Comparison of ENCODE assay signal across 26 cellular contexts in the genomic region with DNA sequence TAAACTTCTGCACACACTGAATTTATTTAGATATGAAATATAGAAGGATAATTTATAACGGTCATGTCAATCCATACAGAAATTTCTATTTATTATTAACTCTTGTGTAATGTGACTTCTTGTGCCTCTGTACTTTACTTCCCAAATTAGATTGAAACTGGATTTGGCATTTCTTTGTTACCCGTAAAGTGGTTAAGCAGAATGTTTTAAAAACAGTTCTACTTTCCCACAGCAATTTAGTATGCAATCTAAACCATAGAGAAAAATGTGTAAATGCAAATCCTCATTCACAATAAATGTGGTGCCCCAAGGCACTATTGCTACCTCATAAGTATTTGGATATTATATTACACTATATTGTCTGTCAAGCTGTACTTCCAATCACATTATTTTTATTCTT.
"Had no signal": no experiment of that assay in that cellular context is flagged by ENCODE, and none has a peak within 500 bp of the region (broad histone marks: within the 10 kb centered on the region; RNA-seq: fewer than 3 reads in every experiment).

No MANE protein-coding gene starts in this region.

- H3K4me3 Mint-ChIP-seq: memory B cell; naive thymus-derived CD4-positive, alpha-beta T cell; nephron; neural progenitor cell; stimulated activated naive B cell treated with anti-CD40 and anti-IgM and Interleukin-4, amounts not matched to agents 10 μg/mL and 1 μg/mL and 100 μg/mL, for 72 hours; stimulated activated naive CD8-positive, alpha-beta T cell treated with anti-CD3 and anti-CD28 coated beads, Interleukin-15, Interleukin-2, amounts not matched to agents 100 ng/mL and 50 ng/mL, for 24 hours had no signal

- H3K4me3 ChIP-seq: dorsolateral prefrontal cortex, hepatocyte, lung, neural progenitor cell, right atrium auricular region, sigmoid colon, thoracic aorta, tibial nerve, upper lobe of left lung had no signal

- H3K27ac Mint-ChIP-seq: memory B cell; naive thymus-derived CD4-positive, alpha-beta T cell; nephron; neural progenitor cell; progenitor cell of endocrine pancreas; stimulated activated naive B cell treated with anti-CD40 and anti-IgM and Interleukin-4, amounts not matched to agents 10 μg/mL and 1 μg/mL and 100 μg/mL, for 72 hours; stimulated activated naive CD8-positive, alpha-beta T cell treated with anti-CD3 and anti-CD28 coated beads, Interleukin-15, Interleukin-2, amounts not matched to agents 100 ng/mL and 50 ng/mL, for 24 hours had no signal

- H3K4me1 ChIP-seq: neural progenitor cell, parathyroid adenoma, right atrium auricular region, sigmoid colon, tibial nerve, upper lobe of left lung had no signal

- H3K36me3 ChIP-seq: neural progenitor cell, right atrium auricular region, sigmoid colon, thoracic aorta, tibial nerve, upper lobe of left lung had no signal

- ATAC-seq: left lobe of liver; naive thymus-derived CD4-positive, alpha-beta T cell; stimulated activated naive B cell treated with anti-CD40 and anti-IgM and Interleukin-4, amounts not matched to agents 10 μg/mL and 1 μg/mL and 100 μg/mL, for 72 hours had no signal

- H3K9me3 ChIP-seq: right atrium auricular region, sigmoid colon, thoracic aorta, tibial nerve, upper lobe of left lung had no signal

- H3K4me1 Mint-ChIP-seq: memory B cell; naive thymus-derived CD4-positive, alpha-beta T cell; neural progenitor cell; stimulated activated naive B cell treated with anti-CD40 and anti-IgM and Interleukin-4, amounts not matched to agents 10 μg/mL and 1 μg/mL and 100 μg/mL, for 72 hours had no signal

- H3K27me3 ChIP-seq: dorsolateral prefrontal cortex, hepatocyte, neural progenitor cell, right atrium auricular region, sigmoid colon, tibial nerve, upper lobe of left lung had no signal

- FAIRE-seq: colon, frontal cortex, kidney, small intestine, urothelium cell line had no signal

- H2AFZ ChIP-seq: hepatocyte, neural progenitor cell, parathyroid adenoma had no signal

- H3K4me2 ChIP-seq: hepatocyte, neural progenitor cell had no signal

- H3K36me3 Mint-ChIP-seq: memory B cell; naive thymus-derived CD4-positive, alpha-beta T cell; neural progenitor cell; stimulated activated naive B cell treated with anti-CD40 and anti-IgM and Interleukin-4, amounts not matched to agents 10 μg/mL and 1 μg/mL and 100 μg/mL, for 72 hours had no signal

- DNase-seq: dorsolateral prefrontal cortex; effector CD4-positive, alpha-beta T cell; head of caudate nucleus; kidney; naive thymus-derived CD4-positive, alpha-beta T cell; sigmoid colon; small intestine; stimulated activated CD4-positive, alpha-beta T cell treated with anti-CD3 and anti-CD28 coated beads, Interleukin-15, amount 100 ng/mL, for 24 hours; stimulated activated CD4-positive, alpha-beta T cell treated with anti-CD3 and anti-CD28 coated beads, Interleukin-2, amount 100 ng/mL, for 48 hours; stimulated activated naive B cell treated with anti-CD40 and anti-IgM and Interleukin-4, amounts not matched to agents 10 μg/mL and 1 μg/mL and 100 μg/mL, for 72 hours; upper lobe of left lung had no signal

- H3K9ac ChIP-seq: neural progenitor cell, parathyroid adenoma had no signal

- H3K27ac ChIP-seq: dorsolateral prefrontal cortex, hepatocyte, neural progenitor cell, parathyroid adenoma, right atrium auricular region, sigmoid colon, thoracic aorta, tibial nerve, upper lobe of left lung had no signal

- H3K79me2 ChIP-seq: hepatocyte, parathyroid adenoma had no signal

- H3K9me3 Mint-ChIP-seq: memory B cell; stimulated activated naive CD8-positive, alpha-beta T cell treated with anti-CD3 and anti-CD28 coated beads, Interleukin-15, Interleukin-2, amounts not matched to agents 100 ng/mL and 50 ng/mL, for 24 hours had no signal

- H3K27me3 Mint-ChIP-seq: memory B cell; progenitor cell of endocrine pancreas; stimulated activated naive B cell treated with anti-CD40 and anti-IgM and Interleukin-4, amounts not matched to agents 10 μg/mL and 1 μg/mL and 100 μg/mL, for 72 hours; stimulated activated naive CD8-positive, alpha-beta T cell treated with anti-CD3 and anti-CD28 coated beads, Interleukin-15, Interleukin-2, amounts not matched to agents 100 ng/mL and 50 ng/mL, for 24 hours had no signal
